In genomic region chr5:168390491-168390890, GRCh38 we compare ENCODE assay signal across 21 cellular contexts.
DNase-seq lines count a peak whose midpoint lies in the region; ATAC-seq, FAIRE-seq and TF ChIP-seq lines count a peak whose summit lies in the region.
"Had no signal": no experiment of that assay in that cellular context is flagged by ENCODE, and none has a peak within 500 bp of the region (broad histone marks: within the 10 kb centered on the region; RNA-seq: fewer than 3 reads in every experiment).

No MANE protein-coding gene starts in this region.

- CTCF ChIA-PET in T-cell (lab: Charles Lee) = no interaction called here

- TF ChIP-seq CTCF in bronchial epithelial cell (IDR thresholded peaks at IDR 0.05; ENCODE audit: insufficient read depth, low read length, severe bottlenecking) = no peak

- peaks cover 3% of the 10 kb centered on the region for H3K36me3 ChIP-seq in bronchial epithelial cell (ENCODE audit: control insufficient read depth, insufficient read depth, low read length)
- H3K36me3 ChIP-seq: BE2C, SJCRH30 had no signal

- peak; percentile 38 for DNase-seq in activated CD8-positive, alpha-beta memory T cell treated with anti-CD3 and anti-CD28 coated beads for 24 hours
- no peak for DNase-seq in activated CD8-positive, alpha-beta memory T cell treated with anti-CD3 and anti-CD28 coated beads, Interleukin-2, amount 50 U/mL, for 4 hours
- peak; percentile 97 for DNase-seq in bronchial epithelial cell (ENCODE audit: low read depth)
- peak; percentile 58 for DNase-seq in kidney tubule cell (ENCODE audit: low spot score)
- DNase-seq in HuH-7.5 (ENCODE audit: low spot score) = no peak
- no peak for DNase-seq in T-cell
- no peak for DNase-seq in HT-29 (ENCODE audit: low spot score)
- no peak for DNase-seq in NCI-H1105 treated with DMSO at 0.1 percent for 48 hours (lab: John Stamatoyannopoulos, UW)
- DNase-seq: 8988T; BE2C; CD4-positive, alpha-beta T cell; DMS79 treated with DMSO at 0.1 percent for 48 hours; KG1; NCI-H1092; NCI-H2107; NCI-H446; NK-92 treated with Interleukin-12 subunit alpha and Interleukin-12 subunit beta, amount 100 ng/mL, for 24 hours; OCI-M1; RPMI8226; SJCRH30 had no signal

- peaks cover 2 to 5% of the 10 kb centered on the region in 2 donors for H3K27me3 Mint-ChIP-seq in T-cell
- H3K27me3 Mint-ChIP-seq: CD4-positive, alpha-beta T cell had no signal

- FAIRE-seq in bronchial epithelial cell (lab: Jason Lieb, UNC) = no peak

- H3K4me1 Mint-ChIP-seq in T-cell = no peaks in the 10 kb centered on the region

- no peak overlapping the region for H3K4me3 Mint-ChIP-seq in T-cell
- H3K4me3 Mint-ChIP-seq: CD4-positive, alpha-beta T cell had no signal

- H3K36me3 Mint-ChIP-seq in T-cell = peaks cover under 1% of the 10 kb centered on the region

- ATAC-seq in T-cell (replicated peaks in 1 of 4) = no peak

- H3K9me3 Mint-ChIP-seq in T-cell = peaks cover 17 to 20% (median 17%) of the 10 kb centered on the region in 3 donors

- no peak overlapping the region for H3K4me3 ChIP-seq in bronchial epithelial cell (ENCODE audit: low read depth, low read length)
- H3K4me3 ChIP-seq: HAP-1, SJCRH30 had no signal

- no peaks in the 10 kb centered on the region for H3K27me3 ChIP-seq in bronchial epithelial cell (ENCODE audit: control insufficient read depth, insufficient read depth, low read length)
- H3K27me3 ChIP-seq: SJCRH30 had no signal

- POLR2A ChIA-PET in T-cell (lab: Charles Lee) = no interaction called here

- no peak overlapping the region for H3K27ac Mint-ChIP-seq in T-cell
- H3K27ac Mint-ChIP-seq: CD4-positive, alpha-beta T cell had no signal

Comparison
In these comparisons a context has a peak if more than half of its experiments do, and no peak if none do; other contexts are left out.
1. DNase-seq: peak in activated CD8-positive, alpha-beta memory T cell treated with anti-CD3 and anti-CD28 coated beads for 24 hours (single experiment), bronchial epithelial cell (single experiment) and kidney tubule cell (single experiment); none in activated CD8-positive, alpha-beta memory T cell treated with anti-CD3 and anti-CD28 coated beads, Interleukin-2, amount 50 U/mL, for 4 hours (single experiment), HuH-7.5 (single experiment), T-cell (0 of 34), HT-29 (single experiment) and NCI-H1105 treated with DMSO at 0.1 percent for 48 hours (single experiment).